In genomic region chr4:121943941-121944340, GRCh38 we compare ENCODE assay signal across 8 cellular contexts. TPM values are rescaled to one million over a fixed set of nuclear protein-coding genes. Genes with fewer than 3 reads are reported as not detected.
DNase-seq lines count a peak whose midpoint lies in the region; ATAC-seq and TF ChIP-seq lines count a peak whose summit lies in the region.
"Had no signal": no experiment of that assay in that cellular context is flagged by ENCODE, and none has a peak within 500 bp of the region (broad histone marks: within the 10 kb centered on the region; RNA-seq: fewer than 3 reads in every experiment).

No MANE protein-coding gene starts in this region.

- no peak overlapping the region for H3K56ac ChIP-seq in H9 (ENCODE audit: insufficient read length, low read depth, low read length)

- in situ Hi-C loops in SK-MEL-5 (cut with HindIII; ENCODE audit: low pct_unique_long_range_greater_than_20kb, low sequenced_read_pairs) (no loop called here), GM23248 (cut with MboI) (no loop called here)

- H3K23ac ChIP-seq in H9 (ENCODE audit: insufficient read length, low read depth, low read length) = no peak overlapping the region

- H2BK12ac ChIP-seq in H9 (ENCODE audit: insufficient read length, low read depth, low read length) = no peak overlapping the region

- H4K91ac ChIP-seq in H9 (ENCODE audit: insufficient read length, low read depth, low read length) = no peak overlapping the region

- H3K27me3 Mint-ChIP-seq in H9 (ENCODE audit: low read depth) = peaks cover 47% of the 10 kb centered on the region

- H3K27ac ChIP-seq in H9 (ENCODE audit: insufficient read length, low read depth, low read length) = no peak overlapping the region
- no peak overlapping the region for H3K27ac ChIP-seq in GM23248
- H3K27ac ChIP-seq: skin epidermis had no signal

- no peak overlapping the region for H3K9ac ChIP-seq in H9 (ENCODE audit: extremely low read depth, insufficient read length, low read length)
- H3K9ac ChIP-seq in GM23248 = no peak overlapping the region

- H3K18ac ChIP-seq in H9 (ENCODE audit: insufficient read length, low read depth, low read length) = no peak overlapping the region

- H3K36me3 ChIP-seq in GM23248 (ENCODE audit: low read depth) = no peaks in the 10 kb centered on the region

- H2BK120ac ChIP-seq in H9 (ENCODE audit: low read depth, low read length, poor library complexity, severe bottlenecking) = no peak overlapping the region

- peak; percentile 83 for TF ChIP-seq CTCF in GM12873 (IDR thresholded peaks at IDR 0.05; ENCODE audit: insufficient read depth, low read depth, low read length, missing control alignments)
- peak; percentile 82 for TF ChIP-seq CTCF in H9 (conservative IDR thresholded peaks at IDR 0.05)

- H3K4ac ChIP-seq in H9 (ENCODE audit: low read depth, low read length) = no peak overlapping the region

- H3K27me3 ChIP-seq in H9 (ENCODE audit: insufficient read depth, low read length) (peaks cover 5% of the 10 kb centered on the region; the same call in 1 of the 2 replicates), GM23248 (replicated peaks; ENCODE audit: insufficient read depth) (peaks cover 30% of the 10 kb centered on the region)

- H3K4me1 Mint-ChIP-seq in H9 = no peaks in the 10 kb centered on the region

- DNase-seq in H9 = peak; percentile 81
- DNase-seq in SK-MEL-5 (ENCODE audit: low read depth, low spot score) = peak; percentile 39
- DNase-seq in left kidney (ENCODE audit: low read depth, low spot score) = peak; percentile 51
- no peak for DNase-seq in GM23248
- DNase-seq in putamen (ENCODE audit: low spot score) = no peak

- H4K5ac ChIP-seq in H9 (ENCODE audit: insufficient read length, low read depth, low read length) = no peak overlapping the region

- H3K79me1 ChIP-seq in H9 (ENCODE audit: insufficient read depth, low read depth, low read length, poor library complexity, severe bottlenecking) = no peaks in the 10 kb centered on the region

- no peak overlapping the region for H2BK20ac ChIP-seq in H9 (ENCODE audit: low read depth, low read length, poor library complexity, severe bottlenecking)

- no peak for ATAC-seq in HG02973 (IDR thresholded peaks at IDR 0.05; ENCODE audit: unreplicated experiment)

- H3K4me3 Mint-ChIP-seq in H9 = no peak overlapping the region

- no peak overlapping the region for H3K14ac ChIP-seq in H9 (ENCODE audit: insufficient read depth, low read length)

- no peak overlapping the region for H3K4me2 ChIP-seq in H9 (ENCODE audit: insufficient read depth, insufficient read length, low read length)
- no peak overlapping the region for H3K4me2 ChIP-seq in GM23248 (ENCODE audit: unreplicated experiment)

- no peaks in the 10 kb centered on the region for H3K36me3 Mint-ChIP-seq in H9 (ENCODE audit: insufficient read depth in 1 of 3, low read depth in 3 of 3)

- H3K9me2 ChIP-seq in GM23248 (ENCODE audit: insufficient read depth) = no peaks in the 10 kb centered on the region

- no peak overlapping the region for H2AFZ ChIP-seq in H9 (ENCODE audit: low read length)
- no peak overlapping the region for H2AFZ ChIP-seq in GM23248

- H2AK5ac ChIP-seq in H9 (ENCODE audit: insufficient read length, low read length) = no peak overlapping the region

- no peaks in the 10 kb centered on the region for H4K20me1 ChIP-seq in H9 (ENCODE audit: control insufficient read depth, insufficient read depth, insufficient read length)
- no peaks in the 10 kb centered on the region for H4K20me1 ChIP-seq in GM23248 (ENCODE audit: insufficient read depth)

- H2BK5ac ChIP-seq in H9 (ENCODE audit: insufficient read length, low read length) = no peak overlapping the region

- no peak overlapping the region for H3K27ac Mint-ChIP-seq in H9

- H3T11ph ChIP-seq in H9 (ENCODE audit: low read length) = no peak overlapping the region

- no peak overlapping the region for H4K8ac ChIP-seq in H9 (replicated peaks; ENCODE audit: insufficient read length, low read depth, low read length)

- H3K9me3 Mint-ChIP-seq in H9 = no peaks in the 10 kb centered on the region

- no peaks in the 10 kb centered on the region for H3K23me2 ChIP-seq in H9 (ENCODE audit: insufficient read length, low read depth, low read length, poor library complexity, severe bottlenecking)

- H3F3A ChIP-seq in GM23248 (ENCODE audit: insufficient read depth) = no peaks in the 10 kb centered on the region

- no CpG with 5 or more reads among the region's 4 CpGs for WGBS in H9 (ENCODE audit: extremely low coverage, insufficient read length, low lambda C conversion rate)
- WGBS in GM23248 (ENCODE audit: low coverage in 1 of 2, low lambda C conversion rate in 2 of 2, missing lambda C conversion rate in 2 of 2), 2 experiments = 40 to 43% methylated on average over 4 of the region's 4 CpGs

- no peak overlapping the region for H2BK15ac ChIP-seq in H9 (ENCODE audit: low read depth, low read length)

- no peaks in the 10 kb centered on the region for H3K79me2 ChIP-seq in H9 (ENCODE audit: insufficient read depth, low read length)
- no peaks in the 10 kb centered on the region for H3K79me2 ChIP-seq in GM23248 (ENCODE audit: insufficient read depth)

- H3K9me3 ChIP-seq in H9 (ENCODE audit: control insufficient read depth, low read depth, low read length) (no peaks in the 10 kb centered on the region), GM23248 (ENCODE audit: low read depth) (no peaks in the 10 kb centered on the region)

- no peak overlapping the region for H3K4me3 ChIP-seq in GM23248
- H3K4me3 ChIP-seq: skin epidermis had no signal

- H3K4me1 ChIP-seq in H9 (ENCODE audit: insufficient read depth, low read length) = no peaks in the 10 kb centered on the region
- no peaks in the 10 kb centered on the region for H3K4me1 ChIP-seq in GM23248 (ENCODE audit: insufficient read depth)

RNA-seq across cellular contexts. Expression of gene TRPC3, which starts 7.9 kb away (rescaled TPM):
- total RNA-seq in H9 (2021) = 0.13 and 0.18 TPM in 2 replicates
- 0.05 TPM in 1 of 2 replicates, not detected in the other for total RNA-seq in SK-MEL-5 (2014; rRNA removed; shearing (Covaris generic))
- 0.14 TPM in 1 of 2 replicates, not detected in the other for polyA plus RNA-seq in SK-MEL-5 (2015; cell fraction: cytosol; rRNA removed)
- polyA plus RNA-seq in SK-MEL-5 (2015; cell fraction: nucleus; rRNA removed) = 0.33 TPM in 1 of 2 replicates, not detected in the other
- total RNA-seq in GM23248 (2014; rRNA removed; shearing (Covaris generic)) = 0.22 TPM in 1 of 2 replicates, not detected in the other
- not detected in 2 replicates for polyA plus RNA-seq in GM23248 (2016; fragmentation: Nextera tagmentation; extraction: Ambion mirVana)

Comparison
In these comparisons a context has a peak if more than half of its experiments do, and no peak if none do; other contexts are left out.
1. DNase-seq: peak in H9 (single experiment), SK-MEL-5 (single experiment) and left kidney (single experiment); none in GM23248 (single experiment) and putamen (single experiment).